1 cellular context compared by ENCODE assay signal in the genomic region with DNA sequence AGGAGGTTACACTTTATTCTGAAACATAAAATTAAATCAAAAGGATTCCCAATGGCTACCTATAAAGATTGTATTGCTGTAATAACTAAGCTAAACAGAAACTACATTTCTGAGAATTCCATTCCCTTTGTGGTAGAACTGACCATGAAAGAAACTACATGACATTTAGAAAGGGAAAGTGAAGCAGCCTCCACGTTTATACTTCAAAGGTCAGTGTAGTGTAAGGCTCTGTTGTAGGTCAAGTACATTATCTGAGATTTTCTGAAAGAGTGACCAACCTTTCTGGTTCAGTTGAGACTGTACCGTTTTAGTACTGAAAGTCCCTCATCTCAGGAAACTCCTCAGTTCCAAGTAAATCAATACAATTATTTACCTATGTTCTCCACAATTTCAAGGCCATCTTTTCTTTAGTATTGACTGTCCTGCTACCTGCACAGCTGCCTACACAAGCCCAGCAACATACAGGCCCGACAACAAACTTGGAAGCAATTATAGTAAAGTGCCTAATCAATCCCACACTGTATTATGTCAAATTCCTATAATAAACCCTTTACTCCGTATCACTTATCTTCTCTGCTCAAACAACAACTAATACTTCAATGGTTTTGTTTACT.
A peak's percentile ranks its signal among the peaks of the same experiment; 100 is the strongest.
TF ChIP-seq lines count a peak whose summit lies in the region.

No MANE protein-coding gene starts in this region.

TF ChIP-seq in GM12878, 131 proteins besides CTCF, POLR2A, EP300 and RAD21 (continued from another document):
- TF ChIP-seq, protein P1, sequence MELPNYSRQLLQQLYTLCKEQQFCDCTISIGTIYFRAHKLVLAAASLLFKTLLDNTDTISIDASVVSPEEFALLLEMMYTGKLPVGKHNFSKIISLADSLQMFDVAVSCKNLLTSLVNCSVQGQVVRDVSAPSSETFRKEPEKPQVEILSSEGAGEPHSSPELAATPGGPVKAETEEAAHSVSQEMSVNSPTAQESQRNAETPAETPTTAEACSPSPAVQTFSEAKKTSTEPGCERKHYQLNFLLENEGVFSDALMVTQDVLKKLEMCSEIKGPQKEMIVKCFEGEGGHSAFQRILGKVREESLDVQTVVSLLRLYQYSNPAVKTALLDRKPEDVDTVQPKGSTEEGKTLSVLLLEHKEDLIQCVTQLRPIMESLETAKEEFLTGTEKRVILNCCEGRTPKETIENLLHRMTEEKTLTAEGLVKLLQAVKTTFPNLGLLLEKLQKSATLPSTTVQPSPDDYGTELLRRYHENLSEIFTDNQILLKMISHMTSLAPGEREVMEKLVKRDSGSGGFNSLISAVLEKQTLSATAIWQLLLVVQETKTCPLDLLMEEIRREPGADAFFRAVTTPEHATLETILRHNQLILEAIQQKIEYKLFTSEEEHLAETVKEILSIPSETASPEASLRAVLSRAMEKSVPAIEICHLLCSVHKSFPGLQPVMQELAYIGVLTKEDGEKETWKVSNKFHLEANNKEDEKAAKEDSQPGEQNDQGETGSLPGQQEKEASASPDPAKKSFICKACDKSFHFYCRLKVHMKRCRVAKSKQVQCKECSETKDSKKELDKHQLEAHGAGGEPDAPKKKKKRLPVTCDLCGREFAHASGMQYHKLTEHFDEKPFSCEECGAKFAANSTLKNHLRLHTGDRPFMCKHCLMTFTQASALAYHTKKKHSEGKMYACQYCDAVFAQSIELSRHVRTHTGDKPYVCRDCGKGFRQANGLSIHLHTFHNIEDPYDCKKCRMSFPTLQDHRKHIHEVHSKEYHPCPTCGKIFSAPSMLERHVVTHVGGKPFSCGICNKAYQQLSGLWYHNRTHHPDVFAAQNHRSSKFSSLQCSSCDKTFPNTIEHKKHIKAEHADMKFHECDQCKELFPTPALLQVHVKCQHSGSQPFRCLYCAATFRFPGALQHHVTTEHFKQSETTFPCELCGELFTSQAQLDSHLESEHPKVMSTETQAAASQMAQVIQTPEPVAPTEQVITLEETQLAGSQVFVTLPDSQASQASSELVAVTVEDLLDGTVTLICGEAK (IDR thresholded peaks at IDR 0.05; ENCODE audit: borderline replicate concordance): no peak
- TF ChIP-seq, protein P2, sequence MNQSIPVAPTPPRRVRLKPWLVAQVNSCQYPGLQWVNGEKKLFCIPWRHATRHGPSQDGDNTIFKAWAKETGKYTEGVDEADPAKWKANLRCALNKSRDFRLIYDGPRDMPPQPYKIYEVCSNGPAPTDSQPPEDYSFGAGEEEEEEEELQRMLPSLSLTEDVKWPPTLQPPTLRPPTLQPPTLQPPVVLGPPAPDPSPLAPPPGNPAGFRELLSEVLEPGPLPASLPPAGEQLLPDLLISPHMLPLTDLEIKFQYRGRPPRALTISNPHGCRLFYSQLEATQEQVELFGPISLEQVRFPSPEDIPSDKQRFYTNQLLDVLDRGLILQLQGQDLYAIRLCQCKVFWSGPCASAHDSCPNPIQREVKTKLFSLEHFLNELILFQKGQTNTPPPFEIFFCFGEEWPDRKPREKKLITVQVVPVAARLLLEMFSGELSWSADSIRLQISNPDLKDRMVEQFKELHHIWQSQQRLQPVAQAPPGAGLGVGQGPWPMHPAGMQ (IDR thresholded peaks at IDR 0.05; ENCODE audit: borderline replicate concordance): no peak
- TF ChIP-seq HDAC2 (IDR thresholded peaks at IDR 0.05): no peak
- 0 out of 4 replicates have a peak, but pooled peaks of 1 of the 2 experiments have one; percentile 31 for TF ChIP-seq IKZF2 (IDR thresholded peaks at IDR 0.05)
TF ChIP-seq in GM12878: peak in this region for 3.
